1 cellular context compared by ENCODE assay signal in the genomic region with DNA sequence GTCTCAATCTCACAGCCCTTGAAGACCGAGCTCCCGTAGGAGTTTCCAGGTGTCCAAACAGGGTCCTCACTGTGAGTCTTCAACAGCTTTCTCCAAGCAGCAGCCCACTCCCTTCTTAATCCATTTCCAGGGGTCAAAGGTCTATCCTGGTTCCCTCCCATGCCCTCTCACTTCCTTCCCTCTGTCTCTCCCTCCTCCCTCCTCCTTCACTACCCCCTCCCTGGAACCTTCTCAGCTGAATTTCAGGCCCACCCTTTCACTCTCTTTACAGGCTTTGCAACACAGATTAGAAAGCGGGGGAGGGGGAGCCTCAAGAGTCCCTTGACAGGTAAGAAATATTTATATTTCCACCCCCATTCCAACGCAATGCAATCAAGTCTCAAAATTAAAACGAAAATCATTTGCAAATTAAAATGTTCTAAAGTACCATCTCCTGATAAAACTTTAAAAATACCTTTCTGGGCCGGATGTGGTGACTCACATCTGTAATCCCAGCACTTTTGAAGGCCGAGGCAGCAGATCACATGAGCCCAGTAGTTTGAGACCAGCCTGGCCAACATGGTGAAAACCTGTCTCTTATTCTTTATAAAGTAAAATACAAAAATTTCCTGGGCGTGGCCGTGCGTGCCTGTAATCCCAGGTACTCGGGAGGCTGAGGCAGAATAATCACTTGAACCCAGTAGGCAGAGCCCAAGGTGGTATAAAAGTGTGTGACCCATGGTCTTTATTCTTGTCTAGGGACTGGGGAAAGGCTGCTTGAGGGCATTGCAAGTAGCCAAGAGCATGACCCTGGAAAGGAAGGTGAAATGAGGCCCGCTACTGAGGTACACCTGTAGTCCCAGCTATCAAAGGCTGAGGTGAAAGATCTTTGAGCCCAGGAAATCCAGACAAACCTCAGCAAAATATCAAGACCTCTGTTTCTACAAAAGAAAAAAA.
TF ChIP-seq lines count a peak whose summit lies in the region.

No MANE protein-coding gene starts in this region.

TF ChIP-seq in HepG2, 621 proteins besides CTCF, POLR2A, EP300 and RAD21:
- peak; percentile 54 for TF ChIP-seq FOSL2 (CRISPR knock-in tag; IDR thresholded peaks at IDR 0.05)
- no peak for TF ChIP-seq MEIS1 (CRISPR knock-in tag; IDR thresholded peaks at IDR 0.05; ENCODE audit: borderline replicate concordance)
- TF ChIP-seq, protein P1, sequence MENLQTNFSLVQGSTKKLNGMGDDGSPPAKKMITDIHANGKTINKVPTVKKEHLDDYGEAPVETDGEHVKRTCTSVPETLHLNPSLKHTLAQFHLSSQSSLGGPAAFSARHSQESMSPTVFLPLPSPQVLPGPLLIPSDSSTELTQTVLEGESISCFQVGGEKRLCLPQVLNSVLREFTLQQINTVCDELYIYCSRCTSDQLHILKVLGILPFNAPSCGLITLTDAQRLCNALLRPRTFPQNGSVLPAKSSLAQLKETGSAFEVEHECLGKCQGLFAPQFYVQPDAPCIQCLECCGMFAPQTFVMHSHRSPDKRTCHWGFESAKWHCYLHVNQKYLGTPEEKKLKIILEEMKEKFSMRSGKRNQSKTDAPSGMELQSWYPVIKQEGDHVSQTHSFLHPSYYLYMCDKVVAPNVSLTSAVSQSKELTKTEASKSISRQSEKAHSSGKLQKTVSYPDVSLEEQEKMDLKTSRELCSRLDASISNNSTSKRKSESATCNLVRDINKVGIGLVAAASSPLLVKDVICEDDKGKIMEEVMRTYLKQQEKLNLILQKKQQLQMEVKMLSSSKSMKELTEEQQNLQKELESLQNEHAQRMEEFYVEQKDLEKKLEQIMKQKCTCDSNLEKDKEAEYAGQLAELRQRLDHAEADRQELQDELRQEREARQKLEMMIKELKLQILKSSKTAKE (CRISPR knock-in tag; IDR thresholded peaks at IDR 0.05; ENCODE audit: borderline replicate concordance), result no peak
- TF ChIP-seq, protein P2, sequence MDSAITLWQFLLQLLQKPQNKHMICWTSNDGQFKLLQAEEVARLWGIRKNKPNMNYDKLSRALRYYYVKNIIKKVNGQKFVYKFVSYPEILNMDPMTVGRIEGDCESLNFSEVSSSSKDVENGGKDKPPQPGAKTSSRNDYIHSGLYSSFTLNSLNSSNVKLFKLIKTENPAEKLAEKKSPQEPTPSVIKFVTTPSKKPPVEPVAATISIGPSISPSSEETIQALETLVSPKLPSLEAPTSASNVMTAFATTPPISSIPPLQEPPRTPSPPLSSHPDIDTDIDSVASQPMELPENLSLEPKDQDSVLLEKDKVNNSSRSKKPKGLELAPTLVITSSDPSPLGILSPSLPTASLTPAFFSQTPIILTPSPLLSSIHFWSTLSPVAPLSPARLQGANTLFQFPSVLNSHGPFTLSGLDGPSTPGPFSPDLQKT (CRISPR knock-in tag; IDR thresholded peaks at IDR 0.05; ENCODE audit: borderline replicate concordance), result no peak
- TF ChIP-seq, protein P3, sequence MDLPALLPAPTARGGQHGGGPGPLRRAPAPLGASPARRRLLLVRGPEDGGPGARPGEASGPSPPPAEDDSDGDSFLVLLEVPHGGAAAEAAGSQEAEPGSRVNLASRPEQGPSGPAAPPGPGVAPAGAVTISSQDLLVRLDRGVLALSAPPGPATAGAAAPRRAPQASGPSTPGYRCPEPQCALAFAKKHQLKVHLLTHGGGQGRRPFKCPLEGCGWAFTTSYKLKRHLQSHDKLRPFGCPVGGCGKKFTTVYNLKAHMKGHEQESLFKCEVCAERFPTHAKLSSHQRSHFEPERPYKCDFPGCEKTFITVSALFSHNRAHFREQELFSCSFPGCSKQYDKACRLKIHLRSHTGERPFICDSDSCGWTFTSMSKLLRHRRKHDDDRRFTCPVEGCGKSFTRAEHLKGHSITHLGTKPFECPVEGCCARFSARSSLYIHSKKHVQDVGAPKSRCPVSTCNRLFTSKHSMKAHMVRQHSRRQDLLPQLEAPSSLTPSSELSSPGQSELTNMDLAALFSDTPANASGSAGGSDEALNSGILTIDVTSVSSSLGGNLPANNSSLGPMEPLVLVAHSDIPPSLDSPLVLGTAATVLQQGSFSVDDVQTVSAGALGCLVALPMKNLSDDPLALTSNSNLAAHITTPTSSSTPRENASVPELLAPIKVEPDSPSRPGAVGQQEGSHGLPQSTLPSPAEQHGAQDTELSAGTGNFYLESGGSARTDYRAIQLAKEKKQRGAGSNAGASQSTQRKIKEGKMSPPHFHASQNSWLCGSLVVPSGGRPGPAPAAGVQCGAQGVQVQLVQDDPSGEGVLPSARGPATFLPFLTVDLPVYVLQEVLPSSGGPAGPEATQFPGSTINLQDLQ (CRISPR knock-in tag; IDR thresholded peaks at IDR 0.05), result no peak
- TF ChIP-seq GABPB1 (CRISPR knock-in tag; IDR thresholded peaks at IDR 0.05), result no peak
- TF ChIP-seq, protein P4, sequence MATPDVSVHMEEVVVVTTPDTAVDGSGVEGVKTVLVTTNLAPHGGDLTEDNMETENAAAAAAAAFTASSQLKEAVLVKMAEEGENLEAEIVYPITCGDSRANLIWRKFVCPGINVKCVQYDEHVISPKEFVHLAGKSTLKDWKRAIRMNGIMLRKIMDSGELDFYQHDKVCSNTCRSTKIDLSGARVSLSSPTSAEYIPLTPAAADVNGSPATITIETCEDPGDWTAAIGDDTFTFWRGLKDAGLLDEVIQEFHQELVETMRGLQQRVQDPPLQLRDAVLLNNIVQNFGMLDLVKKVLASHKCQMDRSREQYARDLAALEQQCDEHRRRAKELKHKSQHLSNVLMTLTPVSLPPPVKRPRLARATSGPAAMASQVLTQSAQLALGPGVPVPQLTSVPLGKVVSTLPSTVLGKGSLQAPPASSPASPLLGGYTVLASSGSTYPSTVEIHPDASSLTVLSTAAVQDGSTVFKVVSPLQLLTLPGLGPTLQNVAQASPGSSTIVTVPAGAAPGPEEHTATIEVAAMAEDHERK (CRISPR knock-in tag; IDR thresholded peaks at IDR 0.05; ENCODE audit: low read depth), result no peak
- TF ChIP-seq ZNF644 (CRISPR knock-in tag; IDR thresholded peaks at IDR 0.05; ENCODE audit: low read depth), result 0 out of 2 replicates have a peak, but pooled peaks have one; percentile 6
